13 cellular contexts compared by ENCODE assay signal in genomic region chr14:105891631-105892452, GRCh38.
DNase-seq lines count a peak whose midpoint lies in the region; ATAC-seq and TF ChIP-seq lines count a peak whose summit lies in the region.
"Had no signal": no experiment of that assay in that cellular context is flagged by ENCODE, and none has a peak within 500 bp of the region (broad histone marks: within the 10 kb centered on the region; RNA-seq: fewer than 3 reads in every experiment).

No MANE protein-coding gene starts in this region.

- ATAC-seq in GM19328 (IDR thresholded peaks at IDR 0.05; ENCODE audit: unreplicated experiment) (no peak), HG03280 (IDR thresholded peaks at IDR 0.05; ENCODE audit: unreplicated experiment) (no peak), GM21786 (IDR thresholded peaks at IDR 0.05; ENCODE audit: unreplicated experiment) (no peak)

- H3K27ac ChIP-seq in endodermal cell (ENCODE audit: low read depth, low read length) (no peak overlapping the region), prostate gland (no peak overlapping the region)

- peak; percentile 6 for DNase-seq in BE2C
- peak; percentile 15 for DNase-seq in endodermal cell
- DNase-seq in osteocyte (ENCODE audit: extremely low spot score, unreplicated experiment): peak; percentile 48
- DNase-seq in prostate gland (ENCODE audit: low spot score): no peak
- DNase-seq: activated CD4-positive, alpha-beta T cell treated with anti-CD3 and anti-CD28 coated beads for 1 hour; AML-193; NCI-H2029 treated with DMSO at 0.1 percent for 48 hours; NCI-H69 had no signal

- peak; percentile 14 for TF ChIP-seq POLR2A in GM18951 (IDR thresholded peaks at IDR 0.05; ENCODE audit: extremely low read depth, insufficient read depth, insufficient read length)
- no peak for TF ChIP-seq POLR2A in prostate gland (IDR thresholded peaks at IDR 0.05)

- H3K4me1 ChIP-seq in BE2C: peaks cover 16% of the 10 kb centered on the region
- H3K4me1 ChIP-seq in endodermal cell (ENCODE audit: control insufficient read depth, insufficient read depth, low read length): no peaks in the 10 kb centered on the region
- no peaks in the 10 kb centered on the region for H3K4me1 ChIP-seq in prostate gland (replicated peaks)

- H3K27me3 Mint-ChIP-seq in endodermal cell (ENCODE audit: insufficient read depth) (no peaks in the 10 kb centered on the region), osteocyte (ENCODE audit: unreplicated experiment) (no peaks in the 10 kb centered on the region)

- intact Hi-C loops in prostate gland (cut with DNase I): no loop called here

- H3K9me3 Mint-ChIP-seq in endodermal cell (peaks cover 88% of the 10 kb centered on the region), osteocyte (ENCODE audit: unreplicated experiment) (peaks cover 17% of the 10 kb centered on the region)
- H3K9me3 Mint-ChIP-seq: dendritic cell treated with granulocyte-macrophage colony-stimulating factor and Interleukin-4, amounts not matched to agents 40 ng/mL and 50 ng/mL, for 4 days had no signal

- H3K27ac Mint-ChIP-seq in endodermal cell (no peak overlapping the region), osteocyte (ENCODE audit: unreplicated experiment) (no peak overlapping the region)
- H3K27ac Mint-ChIP-seq: dendritic cell treated with granulocyte-macrophage colony-stimulating factor and Interleukin-4, amounts not matched to agents 40 ng/mL and 50 ng/mL, for 4 days had no signal

- H3K36me3 Mint-ChIP-seq in endodermal cell (ENCODE audit: low read depth): no peaks in the 10 kb centered on the region
- no peaks in the 10 kb centered on the region for H3K36me3 Mint-ChIP-seq in osteocyte (ENCODE audit: unreplicated experiment)

- 73 to 74% methylated on average over 7 to 16 of the region's 18 CpGs for WGBS in endodermal cell (ENCODE audit: insufficient coverage in 1 of 2, insufficient read length in 1 of 2), 2 experiments
- WGBS in prostate gland: 84% methylated on average over 16 of the region's 18 CpGs

- H3K4me1 Mint-ChIP-seq in endodermal cell (no peaks in the 10 kb centered on the region), osteocyte (ENCODE audit: unreplicated experiment) (no peaks in the 10 kb centered on the region)

- in situ Hi-C loops in GM18951 (cut with MboI; ENCODE audit: low sequenced_read_pairs, unreplicated experiment): no loop called here

- H3K27me3 ChIP-seq in BE2C: no peaks in the 10 kb centered on the region
- H3K27me3 ChIP-seq in endodermal cell (ENCODE audit: control insufficient read depth, insufficient read depth, low read length, poor library complexity, severe bottlenecking): no peaks in the 10 kb centered on the region
- no peaks in the 10 kb centered on the region for H3K27me3 ChIP-seq in prostate gland (replicated peaks; ENCODE audit: insufficient read depth)

- TF ChIP-seq CTCF in BE2C (IDR thresholded peaks at IDR 0.05; ENCODE audit: low read depth, low read length) (no peak), endodermal cell (conservative IDR thresholded peaks at IDR 0.05) (no peak), osteocyte (IDR thresholded peaks at IDR 0.05) (no peak), prostate gland (IDR thresholded peaks at IDR 0.05) (no peak)

- H3K36me3 ChIP-seq in BE2C: no peaks in the 10 kb centered on the region
- H3K36me3 ChIP-seq in endodermal cell (ENCODE audit: control insufficient read depth, insufficient read depth, low read length): no peaks in the 10 kb centered on the region
- H3K36me3 ChIP-seq in prostate gland: no peaks in the 10 kb centered on the region

- H3K9ac ChIP-seq in endodermal cell (ENCODE audit: extremely low read depth, low read length, poor library complexity, severe bottlenecking): no peak overlapping the region

- H3K4me3 Mint-ChIP-seq in endodermal cell (no peak overlapping the region), osteocyte (ENCODE audit: unreplicated experiment) (no peak overlapping the region)
- H3K4me3 Mint-ChIP-seq: dendritic cell treated with granulocyte-macrophage colony-stimulating factor and Interleukin-4, amounts not matched to agents 40 ng/mL and 50 ng/mL, for 4 days had no signal

- H3K4me3 ChIP-seq in BE2C (ENCODE audit: low read depth, low read length): no peak overlapping the region
- H3K4me3 ChIP-seq in endodermal cell (ENCODE audit: low read length): no peak overlapping the region
- no peak overlapping the region for H3K4me3 ChIP-seq in prostate gland

- no peaks in the 10 kb centered on the region for H3K9me3 ChIP-seq in BE2C
- peaks cover 9% of the 10 kb centered on the region for H3K9me3 ChIP-seq in endodermal cell (ENCODE audit: control insufficient read depth, low read length)
- H3K9me3 ChIP-seq in prostate gland: no peaks in the 10 kb centered on the region
